Comparison of ENCODE assay signal across 9 cellular contexts in the genomic region with DNA sequence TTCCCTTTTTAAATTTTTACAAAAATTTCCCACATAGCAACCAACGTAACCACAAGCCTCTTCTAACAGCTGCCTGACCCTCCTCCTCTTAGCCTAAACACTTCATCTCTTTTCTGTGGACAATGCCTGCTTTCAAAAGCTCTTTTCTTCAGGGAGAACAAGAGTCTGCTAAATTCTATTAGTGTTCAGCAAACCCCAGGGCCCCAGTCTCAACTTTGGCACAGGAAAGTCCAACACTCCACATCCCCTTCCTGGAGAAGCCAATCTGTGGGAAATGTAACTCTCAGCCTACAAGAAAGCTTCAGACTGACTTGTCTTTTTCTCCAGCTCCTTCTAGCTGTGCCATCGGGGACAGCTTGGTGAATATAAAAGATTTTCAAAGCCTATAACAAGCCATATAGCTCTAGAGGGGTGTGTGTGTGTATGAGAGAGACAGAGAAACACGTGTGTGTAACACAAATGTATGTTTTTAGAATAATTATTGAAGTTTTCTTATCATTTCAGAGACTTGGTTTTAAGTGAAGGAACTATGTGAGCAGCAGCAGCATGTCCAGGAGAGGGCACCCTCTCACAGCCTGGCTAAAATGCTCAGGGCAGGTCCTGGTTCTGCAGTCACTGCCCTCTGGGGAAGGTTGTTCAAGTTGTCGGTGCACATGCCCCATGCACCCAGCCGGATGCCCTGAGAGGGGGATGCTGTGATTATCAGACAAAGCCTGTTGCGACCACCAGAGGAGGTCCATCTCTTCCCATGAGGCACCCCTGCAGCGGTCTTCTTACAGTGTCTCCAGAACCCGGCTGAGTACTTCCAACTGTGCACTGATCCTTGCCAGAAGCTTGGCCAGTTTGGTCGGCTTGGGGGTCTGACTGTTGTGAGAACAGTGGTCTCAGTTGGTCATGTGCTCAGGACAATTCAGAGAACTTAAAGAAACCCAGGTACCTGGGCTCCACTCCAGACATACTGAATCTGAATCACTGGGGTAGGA. TPM values are rescaled to one million over a fixed set of nuclear protein-coding genes. Genes with fewer than 3 reads are reported as not detected.
DNase-seq lines count a peak whose midpoint lies in the region; ATAC-seq and TF ChIP-seq lines count a peak whose summit lies in the region.
"Had no signal": no experiment of that assay in that cellular context is flagged by ENCODE, and none has a peak within 500 bp of the region (broad histone marks: within the 10 kb centered on the region; RNA-seq: fewer than 3 reads in every experiment).

No MANE protein-coding gene starts in this region.

- H3K9me3 ChIP-seq in OCI-LY1 (ENCODE audit: low read length) (no peaks in the 10 kb centered on the region), heart left ventricle (no peaks in the 10 kb centered on the region)

- no peak overlapping the region for H2AFZ ChIP-seq in OCI-LY1 (ENCODE audit: low read length)

- H3K27ac ChIP-seq in OCI-LY1 (ENCODE audit: low read depth, low read length, poor library complexity, severe bottlenecking), result no peak overlapping the region
- H3K27ac ChIP-seq in heart left ventricle, result no peak overlapping the region

- H3K36me3 ChIP-seq in OCI-LY1 (ENCODE audit: insufficient read depth, low read length), result no peaks in the 10 kb centered on the region
- H3K36me3 ChIP-seq in heart left ventricle, result no peaks in the 10 kb centered on the region

- no peaks in the 10 kb centered on the region for H3K4me1 ChIP-seq in OCI-LY1 (ENCODE audit: insufficient read depth, low read length, severe bottlenecking)
- H3K4me1 ChIP-seq in heart left ventricle, result no peaks in the 10 kb centered on the region

- H3K27me3 Mint-ChIP-seq in mesothelial cell of epicardium (ENCODE audit: low read depth), result no peaks in the 10 kb centered on the region

- H3F3A ChIP-seq in OCI-LY1 (ENCODE audit: insufficient read depth, low read length), result no peaks in the 10 kb centered on the region

- no peaks in the 10 kb centered on the region for H3K79me2 ChIP-seq in OCI-LY1 (ENCODE audit: insufficient read depth, low read length)

- 41 to 54% (median 45%) methylated on average over 7 to 9 of the region's 9 CpGs for WGBS in heart left ventricle, 4 donors

- intact Hi-C loops in Right ventricle myocardium inferior (cut with DNase I), result loop anchor here (1.0 to 10.0 kb wide), 2 partner anchors 109 to 231 kb away; no protein-coding TSS in a partner anchor
- intact Hi-C loops in cardiac septum (cut with DNase I), result loop anchor here (2.0 kb wide), 1 partner anchor 233 kb away; a partner anchor contains a TSS
- intact Hi-C loops in heart left ventricle (cut with DNase I), result loop anchor here (1.0 to 10.0 kb wide), 6 partner anchors 101 to 319 kb away; a partner anchor contains a TSS

- no peak overlapping the region for H3K4me2 ChIP-seq in OCI-LY1 (ENCODE audit: low read length)

- no peak overlapping the region for H3K4me3 Mint-ChIP-seq in mesothelial cell of epicardium
- H3K4me3 Mint-ChIP-seq: natural killer cell treated with Interleukin-12 subunit alpha and Interleukin-12 subunit beta and Interleukin-15 and Interleukin-18, amount 100 ng/mL, for 72 hours had no signal

- ATAC-seq in Right ventricle myocardium inferior, result peak; percentile 84
- peak; percentile 56 for ATAC-seq in HG02981 (IDR thresholded peaks at IDR 0.05; ENCODE audit: unreplicated experiment)
- peak; percentile 76 to 90 (median 88) for ATAC-seq in heart left ventricle

- no peaks in the 10 kb centered on the region for H3K36me3 Mint-ChIP-seq in mesothelial cell of epicardium
- H3K36me3 Mint-ChIP-seq: natural killer cell treated with Interleukin-12 subunit alpha and Interleukin-12 subunit beta and Interleukin-15 and Interleukin-18, amount 100 ng/mL, for 72 hours had no signal

- peak; percentile 79 for TF ChIP-seq CTCF in OCI-LY1 (IDR thresholded peaks at IDR 0.05; ENCODE audit: low read length)
- peak; percentile 52 to 80 (median 66) for TF ChIP-seq CTCF in heart left ventricle (IDR thresholded peaks at IDR 0.05)
- no peak for TF ChIP-seq CTCF in mesothelial cell of epicardium (IDR thresholded peaks at IDR 0.05; ENCODE audit: unreplicated experiment)

- no peak for TF ChIP-seq POLR2A in heart left ventricle (IDR thresholded peaks at IDR 0.05)

- H3K9ac ChIP-seq in OCI-LY1 (ENCODE audit: low read length), result no peak overlapping the region

- no peak overlapping the region for H3K4me3 ChIP-seq in OCI-LY1 (ENCODE audit: low read depth, low read length, poor library complexity, severe bottlenecking)
- H3K4me3 ChIP-seq in heart left ventricle, result no peak overlapping the region

- no peaks in the 10 kb centered on the region for H3K27me3 ChIP-seq in OCI-LY1 (ENCODE audit: insufficient read depth, low read length)
- H3K27me3 ChIP-seq in heart left ventricle, result no peaks in the 10 kb centered on the region

- no peaks in the 10 kb centered on the region for H3K9me3 Mint-ChIP-seq in mesothelial cell of epicardium
- H3K9me3 Mint-ChIP-seq: natural killer cell treated with Interleukin-12 subunit alpha and Interleukin-12 subunit beta and Interleukin-15 and Interleukin-18, amount 100 ng/mL, for 72 hours had no signal

- H4K20me1 ChIP-seq in OCI-LY1 (ENCODE audit: insufficient read depth, low read length), result no peaks in the 10 kb centered on the region

- DNase-seq in Right ventricle myocardium inferior (ENCODE audit: missing footprints), result no peak
- DNase-seq in cardiac septum (ENCODE audit: low spot score), result no peak
- peak; percentile 50 for DNase-seq in activated naive CD4-positive, alpha-beta T cell treated with anti-CD3 and anti-CD28 coated beads, Interleukin-2, amount 50 U/mL, for 16 hours
- peak in 4 of 5 donors; percentile 40 to 65 (median 50) for DNase-seq in heart left ventricle
- DNase-seq in renal cortical epithelial cell (ENCODE audit: low read depth), result peak; percentile 55
- no peak for DNase-seq in mesothelial cell of epicardium (ENCODE audit: low spot score in 2 of 2, unreplicated experiment in 2 of 2)

- H3K27ac Mint-ChIP-seq in mesothelial cell of epicardium, result no peak overlapping the region
- H3K27ac Mint-ChIP-seq: natural killer cell treated with Interleukin-12 subunit alpha and Interleukin-12 subunit beta and Interleukin-15 and Interleukin-18, amount 100 ng/mL, for 72 hours had no signal

- no peaks in the 10 kb centered on the region for H3K9me2 ChIP-seq in OCI-LY1 (ENCODE audit: low read depth, low read length)

- peaks cover 1% of the 10 kb centered on the region for H3K4me1 Mint-ChIP-seq in mesothelial cell of epicardium

RNA-seq across cellular contexts. Expression of a gene that starts 34.4 kb away (rescaled TPM):
- total RNA-seq in Right ventricle myocardium inferior (not detected), cardiac septum (not detected), heart left ventricle (not detected), renal cortical epithelial cell (not detected in 2 replicates), mesothelial cell of epicardium (not detected in 3 replicates)
- polyA plus RNA-seq in heart left ventricle, result not detected
- total RNA-seq: natural killer cell treated with Interleukin-12 subunit alpha and Interleukin-12 subunit beta and Interleukin-15 and Interleukin-18, amount 100 ng/mL, for 72 hours had no signal

RNA-seq across cellular contexts. Expression of a gene that starts 51.2 kb away (rescaled TPM):
- total RNA-seq in Right ventricle myocardium inferior (0.49 TPM), cardiac septum (1.7 TPM), heart left ventricle (1 to 10 TPM in 3 of 9 donors, under 1 TPM in 5, not detected in 1; 0.14 to 1.6 (median 0.45) TPM), renal cortical epithelial cell (not detected in 2 replicates), mesothelial cell of epicardium (2.2 to 2.9 TPM (median 2.9 TPM) in 3 replicates)
- polyA plus RNA-seq in heart left ventricle, result under 1 TPM; 0.21 to 0.34 TPM
- total RNA-seq: natural killer cell treated with Interleukin-12 subunit alpha and Interleukin-12 subunit beta and Interleukin-15 and Interleukin-18, amount 100 ng/mL, for 72 hours had no signal

Comparison
In these comparisons a context has a peak if more than half of its experiments do, and no peak if none do; other contexts are left out.
1. DNase-seq: peak in activated naive CD4-positive, alpha-beta T cell treated with anti-CD3 and anti-CD28 coated beads, Interleukin-2, amount 50 U/mL, for 16 hours (single experiment), heart left ventricle (4 of 5) and renal cortical epithelial cell (single experiment); none in Right ventricle myocardium inferior (single experiment), cardiac septum (single experiment) and mesothelial cell of epicardium (0 of 2).
2. Peak in every context shown above with its lines, with median percentiles within 50 percentile points of each other: ATAC-seq.